ENCODE assay signal across 7 cellular contexts in the genomic region with DNA sequence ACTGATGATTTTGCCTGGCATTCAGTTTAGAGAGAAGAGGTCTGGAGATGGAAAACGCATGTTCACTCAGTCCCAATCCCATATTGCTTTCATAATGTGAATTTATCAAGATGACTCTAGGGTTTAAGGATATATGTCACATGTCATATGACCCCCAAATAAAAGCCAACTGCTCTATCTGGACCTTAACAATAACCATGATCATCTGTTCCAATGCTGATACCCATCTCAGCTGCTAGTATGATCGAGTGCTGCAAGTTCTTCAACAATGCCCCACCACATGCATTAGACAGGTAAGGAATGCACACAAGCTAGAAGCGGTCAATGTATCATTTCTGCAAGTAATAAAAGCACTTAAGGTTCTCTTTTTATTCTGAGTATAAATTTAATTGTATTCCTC.
"Had no signal": no experiment of that assay in that cellular context is flagged by ENCODE, and none has a peak within 500 bp of the region (broad histone marks: within the 10 kb centered on the region; RNA-seq: fewer than 3 reads in every experiment).

No MANE protein-coding gene starts in this region.

- H3K4me2 ChIP-seq: GM23338 had no signal

- H3K27ac Mint-ChIP-seq: GM23338, HFFc6 had no signal

- H2AFZ ChIP-seq: GM23338 had no signal

- H3K4me3 ChIP-seq: GM23338, HAP-1, K562 had no signal

- H3K36me3 ChIP-seq: HAP-1 had no signal

- H3K4me1 ChIP-seq: HAP-1 had no signal

- ATAC-seq: GM23338, HCT116, K562 had no signal

- H3K9me3 Mint-ChIP-seq: GM23338, HFFc6 had no signal

- H3K4me3 Mint-ChIP-seq: GM23338, HFFc6 had no signal

- DNase-seq: H7, HFFc6, IMR-90 had no signal

- H3K9me3 ChIP-seq: HAP-1 had no signal
